ENCODE assay signal across 1 cellular context in the genomic region with DNA sequence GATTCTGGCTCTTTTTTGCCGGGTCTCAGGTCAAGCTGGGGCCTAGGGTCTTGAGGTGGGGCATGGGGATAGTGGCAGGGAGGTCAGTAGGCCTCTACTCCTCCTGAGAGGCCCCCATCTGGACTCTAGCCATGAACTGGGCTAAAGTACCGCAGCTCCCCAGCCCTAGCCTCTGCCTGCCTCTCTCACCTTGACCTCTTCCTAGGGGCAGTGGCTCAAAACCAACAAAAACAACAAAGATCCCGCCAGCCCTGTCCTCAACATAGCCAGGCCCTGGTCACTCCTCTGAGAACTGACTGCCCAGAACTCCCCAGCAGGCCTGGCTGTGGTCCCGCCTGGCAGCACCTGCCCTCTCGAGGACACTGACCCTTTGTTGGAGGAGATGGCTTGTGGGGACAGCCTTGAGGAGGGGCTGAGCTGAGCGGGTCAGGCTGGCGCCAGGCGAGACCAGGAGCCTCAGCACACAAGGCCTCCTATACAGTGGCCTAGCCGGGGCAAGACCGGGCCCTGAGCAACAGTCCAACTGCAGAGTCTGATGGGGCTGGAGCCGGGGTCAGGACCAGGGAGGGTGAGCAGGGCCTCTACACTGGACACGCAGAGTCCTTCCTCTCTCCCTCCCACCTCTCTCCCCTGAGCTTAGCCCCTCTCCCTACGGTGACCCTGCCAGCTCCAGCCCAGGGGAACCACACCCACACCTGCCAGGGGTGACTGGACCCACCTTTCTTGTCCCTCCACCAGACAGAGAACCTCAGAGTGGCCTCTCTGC.
A peak's percentile ranks its signal among the peaks of the same experiment; 100 is the strongest.
TF ChIP-seq lines count a peak whose summit lies in the region.

No MANE protein-coding gene starts in this region.

TF ChIP-seq in HepG2, 621 proteins besides CTCF, POLR2A, EP300 and RAD21 (continued from another document and continues in another):
- TF ChIP-seq ZNF333 (CRISPR knock-in tag; IDR thresholded peaks at IDR 0.05; ENCODE audit: borderline replicate concordance) (no peak), PLRG1 (conservative IDR thresholded peaks at IDR 0.05) (no peak), ZNF337 (CRISPR knock-in tag; IDR thresholded peaks at IDR 0.05; ENCODE audit: borderline replicate concordance, low read depth) (0 out of 2 replicates have a peak, but pooled peaks have one; percentile 65), ZNF101 (CRISPR knock-in tag; IDR thresholded peaks at IDR 0.05; ENCODE audit: borderline replicate concordance, low read depth) (no peak), ZFP41 (CRISPR knock-in tag; IDR thresholded peaks at IDR 0.05; ENCODE audit: borderline replicate concordance) (no peak), ETV5 (CRISPR knock-in tag; IDR thresholded peaks at IDR 0.05; ENCODE audit: borderline replicate concordance) (peak; percentile 45; the same call in 1 of the 2 replicates), HDAC2 (CRISPR knock-in tag; IDR thresholded peaks at IDR 0.05) (peak; percentile 84), ATM (IDR thresholded peaks at IDR 0.05; ENCODE audit: borderline replicate concordance) (no peak), ZNF33A (CRISPR knock-in tag; IDR thresholded peaks at IDR 0.05; ENCODE audit: borderline replicate concordance) (no peak), ZNF788 (CRISPR knock-in tag; IDR thresholded peaks at IDR 0.05; ENCODE audit: borderline replicate concordance) (peak; percentile 95; the same call in 1 of the 2 replicates), ZNF891 (CRISPR knock-in tag; IDR thresholded peaks at IDR 0.05) (no peak; the same call in 1 of the 2 replicates), RBAK (CRISPR knock-in tag; IDR thresholded peaks at IDR 0.05) (no peak), TBX3 (IDR thresholded peaks at IDR 0.05; ENCODE audit: borderline replicate concordance) (peak; percentile 67; the same call in 1 of the 2 replicates), GABPA (IDR thresholded peaks at IDR 0.05; ENCODE audit: low read depth, low read length) (no peak), GABPA (CRISPR knock-in tag; IDR thresholded peaks at IDR 0.05; ENCODE audit: low read depth) (no peak), RBM39 (IDR thresholded peaks at IDR 0.05; ENCODE audit: low read depth, low read length, poor library complexity, severe bottlenecking) (no peak), ZNF256 (CRISPR knock-in tag; conservative IDR thresholded peaks at IDR 0.05) (no peak), PHB2 (IDR thresholded peaks at IDR 0.05; ENCODE audit: partially characterized antibody) (no peak), CBFB (CRISPR knock-in tag; IDR thresholded peaks at IDR 0.05) (peak; percentile 91; the same call in 1 of the 2 replicates), MZF1 (CRISPR knock-in tag; IDR thresholded peaks at IDR 0.05; ENCODE audit: borderline replicate concordance) (no peak), ZNF432 (CRISPR knock-in tag; IDR thresholded peaks at IDR 0.05; ENCODE audit: borderline replicate concordance) (no peak), THYN1 (CRISPR knock-in tag; IDR thresholded peaks at IDR 0.05; ENCODE audit: borderline replicate concordance, low read depth) (no peak), ISX (CRISPR knock-in tag; conservative IDR thresholded peaks at IDR 0.05) (no peak)
- TF ChIP-seq, protein P1, sequence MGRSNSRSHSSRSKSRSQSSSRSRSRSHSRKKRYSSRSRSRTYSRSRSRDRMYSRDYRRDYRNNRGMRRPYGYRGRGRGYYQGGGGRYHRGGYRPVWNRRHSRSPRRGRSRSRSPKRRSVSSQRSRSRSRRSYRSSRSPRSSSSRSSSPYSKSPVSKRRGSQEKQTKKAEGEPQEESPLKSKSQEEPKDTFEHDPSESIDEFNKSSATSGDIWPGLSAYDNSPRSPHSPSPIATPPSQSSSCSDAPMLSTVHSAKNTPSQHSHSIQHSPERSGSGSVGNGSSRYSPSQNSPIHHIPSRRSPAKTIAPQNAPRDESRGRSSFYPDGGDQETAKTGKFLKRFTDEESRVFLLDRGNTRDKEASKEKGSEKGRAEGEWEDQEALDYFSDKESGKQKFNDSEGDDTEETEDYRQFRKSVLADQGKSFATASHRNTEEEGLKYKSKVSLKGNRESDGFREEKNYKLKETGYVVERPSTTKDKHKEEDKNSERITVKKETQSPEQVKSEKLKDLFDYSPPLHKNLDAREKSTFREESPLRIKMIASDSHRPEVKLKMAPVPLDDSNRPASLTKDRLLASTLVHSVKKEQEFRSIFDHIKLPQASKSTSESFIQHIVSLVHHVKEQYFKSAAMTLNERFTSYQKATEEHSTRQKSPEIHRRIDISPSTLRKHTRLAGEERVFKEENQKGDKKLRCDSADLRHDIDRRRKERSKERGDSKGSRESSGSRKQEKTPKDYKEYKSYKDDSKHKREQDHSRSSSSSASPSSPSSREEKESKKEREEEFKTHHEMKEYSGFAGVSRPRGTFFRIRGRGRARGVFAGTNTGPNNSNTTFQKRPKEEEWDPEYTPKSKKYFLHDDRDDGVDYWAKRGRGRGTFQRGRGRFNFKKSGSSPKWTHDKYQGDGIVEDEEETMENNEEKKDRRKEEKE (IDR thresholded peaks at IDR 0.05), result no peak
- TF ChIP-seq, protein P2, sequence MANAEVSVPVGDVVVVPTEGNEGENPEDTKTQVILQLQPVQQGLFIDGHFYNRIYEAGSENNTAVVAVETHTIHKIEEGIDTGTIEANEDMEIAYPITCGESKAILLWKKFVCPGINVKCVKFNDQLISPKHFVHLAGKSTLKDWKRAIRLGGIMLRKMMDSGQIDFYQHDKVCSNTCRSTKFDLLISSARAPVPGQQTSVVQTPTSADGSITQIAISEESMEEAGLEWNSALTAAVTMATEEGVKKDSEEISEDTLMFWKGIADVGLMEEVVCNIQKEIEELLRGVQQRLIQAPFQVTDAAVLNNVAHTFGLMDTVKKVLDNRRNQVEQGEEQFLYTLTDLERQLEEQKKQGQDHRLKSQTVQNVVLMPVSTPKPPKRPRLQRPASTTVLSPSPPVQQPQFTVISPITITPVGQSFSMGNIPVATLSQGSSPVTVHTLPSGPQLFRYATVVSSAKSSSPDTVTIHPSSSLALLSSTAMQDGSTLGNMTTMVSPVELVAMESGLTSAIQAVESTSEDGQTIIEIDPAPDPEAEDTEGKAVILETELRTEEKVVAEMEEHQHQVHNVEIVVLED (CRISPR knock-in tag; IDR thresholded peaks at IDR 0.05; ENCODE audit: borderline replicate concordance), result peak; percentile 58; the same call in 1 of the 2 replicates
- TF ChIP-seq, protein P3, sequence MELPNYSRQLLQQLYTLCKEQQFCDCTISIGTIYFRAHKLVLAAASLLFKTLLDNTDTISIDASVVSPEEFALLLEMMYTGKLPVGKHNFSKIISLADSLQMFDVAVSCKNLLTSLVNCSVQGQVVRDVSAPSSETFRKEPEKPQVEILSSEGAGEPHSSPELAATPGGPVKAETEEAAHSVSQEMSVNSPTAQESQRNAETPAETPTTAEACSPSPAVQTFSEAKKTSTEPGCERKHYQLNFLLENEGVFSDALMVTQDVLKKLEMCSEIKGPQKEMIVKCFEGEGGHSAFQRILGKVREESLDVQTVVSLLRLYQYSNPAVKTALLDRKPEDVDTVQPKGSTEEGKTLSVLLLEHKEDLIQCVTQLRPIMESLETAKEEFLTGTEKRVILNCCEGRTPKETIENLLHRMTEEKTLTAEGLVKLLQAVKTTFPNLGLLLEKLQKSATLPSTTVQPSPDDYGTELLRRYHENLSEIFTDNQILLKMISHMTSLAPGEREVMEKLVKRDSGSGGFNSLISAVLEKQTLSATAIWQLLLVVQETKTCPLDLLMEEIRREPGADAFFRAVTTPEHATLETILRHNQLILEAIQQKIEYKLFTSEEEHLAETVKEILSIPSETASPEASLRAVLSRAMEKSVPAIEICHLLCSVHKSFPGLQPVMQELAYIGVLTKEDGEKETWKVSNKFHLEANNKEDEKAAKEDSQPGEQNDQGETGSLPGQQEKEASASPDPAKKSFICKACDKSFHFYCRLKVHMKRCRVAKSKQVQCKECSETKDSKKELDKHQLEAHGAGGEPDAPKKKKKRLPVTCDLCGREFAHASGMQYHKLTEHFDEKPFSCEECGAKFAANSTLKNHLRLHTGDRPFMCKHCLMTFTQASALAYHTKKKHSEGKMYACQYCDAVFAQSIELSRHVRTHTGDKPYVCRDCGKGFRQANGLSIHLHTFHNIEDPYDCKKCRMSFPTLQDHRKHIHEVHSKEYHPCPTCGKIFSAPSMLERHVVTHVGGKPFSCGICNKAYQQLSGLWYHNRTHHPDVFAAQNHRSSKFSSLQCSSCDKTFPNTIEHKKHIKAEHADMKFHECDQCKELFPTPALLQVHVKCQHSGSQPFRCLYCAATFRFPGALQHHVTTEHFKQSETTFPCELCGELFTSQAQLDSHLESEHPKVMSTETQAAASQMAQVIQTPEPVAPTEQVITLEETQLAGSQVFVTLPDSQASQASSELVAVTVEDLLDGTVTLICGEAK (IDR thresholded peaks at IDR 0.05), result no peak
- TF ChIP-seq, protein P3 (CRISPR knock-in tag; IDR thresholded peaks at IDR 0.05), result peak; percentile 55; the same call in 1 of the 2 replicates
- TF ChIP-seq, protein P4, sequence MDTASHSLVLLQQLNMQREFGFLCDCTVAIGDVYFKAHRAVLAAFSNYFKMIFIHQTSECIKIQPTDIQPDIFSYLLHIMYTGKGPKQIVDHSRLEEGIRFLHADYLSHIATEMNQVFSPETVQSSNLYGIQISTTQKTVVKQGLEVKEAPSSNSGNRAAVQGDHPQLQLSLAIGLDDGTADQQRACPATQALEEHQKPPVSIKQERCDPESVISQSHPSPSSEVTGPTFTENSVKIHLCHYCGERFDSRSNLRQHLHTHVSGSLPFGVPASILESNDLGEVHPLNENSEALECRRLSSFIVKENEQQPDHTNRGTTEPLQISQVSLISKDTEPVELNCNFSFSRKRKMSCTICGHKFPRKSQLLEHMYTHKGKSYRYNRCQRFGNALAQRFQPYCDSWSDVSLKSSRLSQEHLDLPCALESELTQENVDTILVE (CRISPR knock-in tag; IDR thresholded peaks at IDR 0.05), result 0 out of 2 replicates have a peak, but pooled peaks have one; percentile 55
- TF ChIP-seq, protein P5, sequence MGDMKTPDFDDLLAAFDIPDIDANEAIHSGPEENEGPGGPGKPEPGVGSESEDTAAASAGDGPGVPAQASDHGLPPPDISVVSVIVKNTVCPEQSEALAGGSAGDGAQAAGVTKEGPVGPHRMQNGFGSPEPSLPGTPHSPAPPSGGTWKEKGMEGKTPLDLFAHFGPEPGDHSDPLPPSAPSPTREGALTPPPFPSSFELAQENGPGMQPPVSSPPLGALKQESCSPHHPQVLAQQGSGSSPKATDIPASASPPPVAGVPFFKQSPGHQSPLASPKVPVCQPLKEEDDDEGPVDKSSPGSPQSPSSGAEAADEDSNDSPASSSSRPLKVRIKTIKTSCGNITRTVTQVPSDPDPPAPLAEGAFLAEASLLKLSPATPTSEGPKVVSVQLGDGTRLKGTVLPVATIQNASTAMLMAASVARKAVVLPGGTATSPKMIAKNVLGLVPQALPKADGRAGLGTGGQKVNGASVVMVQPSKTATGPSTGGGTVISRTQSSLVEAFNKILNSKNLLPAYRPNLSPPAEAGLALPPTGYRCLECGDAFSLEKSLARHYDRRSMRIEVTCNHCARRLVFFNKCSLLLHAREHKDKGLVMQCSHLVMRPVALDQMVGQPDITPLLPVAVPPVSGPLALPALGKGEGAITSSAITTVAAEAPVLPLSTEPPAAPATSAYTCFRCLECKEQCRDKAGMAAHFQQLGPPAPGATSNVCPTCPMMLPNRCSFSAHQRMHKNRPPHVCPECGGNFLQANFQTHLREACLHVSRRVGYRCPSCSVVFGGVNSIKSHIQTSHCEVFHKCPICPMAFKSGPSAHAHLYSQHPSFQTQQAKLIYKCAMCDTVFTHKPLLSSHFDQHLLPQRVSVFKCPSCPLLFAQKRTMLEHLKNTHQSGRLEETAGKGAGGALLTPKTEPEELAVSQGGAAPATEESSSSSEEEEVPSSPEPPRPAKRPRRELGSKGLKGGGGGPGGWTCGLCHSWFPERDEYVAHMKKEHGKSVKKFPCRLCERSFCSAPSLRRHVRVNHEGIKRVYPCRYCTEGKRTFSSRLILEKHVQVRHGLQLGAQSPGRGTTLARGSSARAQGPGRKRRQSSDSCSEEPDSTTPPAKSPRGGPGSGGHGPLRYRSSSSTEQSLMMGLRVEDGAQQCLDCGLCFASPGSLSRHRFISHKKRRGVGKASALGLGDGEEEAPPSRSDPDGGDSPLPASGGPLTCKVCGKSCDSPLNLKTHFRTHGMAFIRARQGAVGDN (CRISPR knock-in tag; IDR thresholded peaks at IDR 0.05), result peak; percentile 100
- TF ChIP-seq, protein P6, sequence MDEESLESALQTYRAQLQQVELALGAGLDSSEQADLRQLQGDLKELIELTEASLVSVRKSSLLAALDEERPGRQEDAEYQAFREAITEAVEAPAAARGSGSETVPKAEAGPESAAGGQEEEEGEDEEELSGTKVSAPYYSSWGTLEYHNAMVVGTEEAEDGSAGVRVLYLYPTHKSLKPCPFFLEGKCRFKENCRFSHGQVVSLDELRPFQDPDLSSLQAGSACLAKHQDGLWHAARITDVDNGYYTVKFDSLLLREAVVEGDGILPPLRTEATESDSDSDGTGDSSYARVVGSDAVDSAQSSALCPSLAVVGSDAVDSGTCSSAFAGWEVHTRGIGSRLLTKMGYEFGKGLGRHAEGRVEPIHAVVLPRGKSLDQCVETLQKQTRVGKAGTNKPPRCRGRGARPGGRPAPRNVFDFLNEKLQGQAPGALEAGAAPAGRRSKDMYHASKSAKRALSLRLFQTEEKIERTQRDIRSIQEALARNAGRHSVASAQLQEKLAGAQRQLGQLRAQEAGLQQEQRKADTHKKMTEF (CRISPR knock-in tag; IDR thresholded peaks at IDR 0.05), result peak; percentile 98
